ENCODE assay signal across 22 cellular contexts in the genomic region with DNA sequence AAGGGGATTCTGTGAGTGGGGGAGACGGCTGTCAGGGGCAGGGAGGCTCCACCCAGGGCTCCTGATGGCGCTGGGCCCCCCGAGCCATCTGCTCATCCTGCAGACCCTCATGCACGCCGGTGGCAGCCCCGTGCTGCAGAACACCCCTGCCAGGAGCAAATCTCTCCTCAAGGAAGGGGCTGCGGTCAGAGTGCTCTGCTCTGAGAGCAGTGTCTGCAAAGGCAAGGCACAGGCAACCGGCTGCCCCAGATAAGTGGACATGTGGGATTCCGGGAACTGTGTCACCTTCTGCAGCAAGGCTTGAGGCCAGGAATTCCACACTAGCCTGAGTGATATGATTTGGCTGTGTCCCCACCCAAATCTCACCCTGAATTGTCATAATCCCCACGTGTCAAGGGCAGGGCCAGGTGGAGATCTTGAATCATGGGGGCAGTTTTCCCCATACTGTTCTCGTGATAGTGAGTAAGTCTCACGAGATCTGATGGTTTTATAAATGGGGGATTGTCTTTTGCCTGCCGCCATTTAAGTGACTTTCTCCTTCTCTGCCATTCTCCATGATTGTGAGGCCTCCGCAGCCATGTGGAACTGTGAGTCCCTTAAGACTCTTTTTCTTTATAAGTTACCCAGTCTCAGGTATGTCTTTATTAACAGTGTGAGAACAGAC.
A peak's percentile ranks its signal among the peaks of the same experiment; 100 is the strongest.
DNase-seq lines count a peak whose midpoint lies in the region; ATAC-seq and TF ChIP-seq lines count a peak whose summit lies in the region.
"Had no signal": no experiment of that assay in that cellular context is flagged by ENCODE, and none has a peak within 500 bp of the region (broad histone marks: within the 10 kb centered on the region; RNA-seq: fewer than 3 reads in every experiment).

No MANE protein-coding gene starts in this region.

- no peaks in the 10 kb centered on the region for H3K4me1 Mint-ChIP-seq in activated T-helper 17 cell treated with anti-CD3 and anti-CD28 coated beads, Interleukin-2, amount 50 U/mL, for 72 hours
- peaks cover 57% of the 10 kb centered on the region for H3K4me1 Mint-ChIP-seq in glutamatergic neuron (ENCODE audit: low read depth, unreplicated experiment)
- H3K4me1 Mint-ChIP-seq in stimulated activated naive CD8-positive, alpha-beta T cell treated with anti-CD3 and anti-CD28 coated beads, Interleukin-15, amount 100 ng/mL, for 72 hours: no peaks in the 10 kb centered on the region
- no peaks in the 10 kb centered on the region for H3K4me1 Mint-ChIP-seq in activated T-cell treated with anti-CD3 and anti-CD28 coated beads, Interleukin-2, amount 50 U/mL, for 24 hours (ENCODE audit: low read depth)
- H3K4me1 Mint-ChIP-seq: CD8-positive, alpha-beta memory T cell had no signal

- no peaks in the 10 kb centered on the region for H3K4me1 ChIP-seq in spleen

- H3K27me3 Mint-ChIP-seq in activated T-helper 17 cell treated with anti-CD3 and anti-CD28 coated beads, Interleukin-2, amount 50 U/mL, for 72 hours: no peaks in the 10 kb centered on the region
- H3K27me3 Mint-ChIP-seq in glutamatergic neuron (ENCODE audit: unreplicated experiment): peaks cover 9% of the 10 kb centered on the region
- no peaks in the 10 kb centered on the region for H3K27me3 Mint-ChIP-seq in stimulated activated naive CD8-positive, alpha-beta T cell treated with anti-CD3 and anti-CD28 coated beads, Interleukin-15, amount 100 ng/mL, for 72 hours
- no peaks in the 10 kb centered on the region for H3K27me3 Mint-ChIP-seq in activated T-cell treated with anti-CD3 and anti-CD28 coated beads, Interleukin-2, amount 50 U/mL, for 24 hours

- H3K4me3 Mint-ChIP-seq in activated T-helper 17 cell treated with anti-CD3 and anti-CD28 coated beads, Interleukin-2, amount 50 U/mL, for 72 hours: no peak overlapping the region
- H3K4me3 Mint-ChIP-seq in glutamatergic neuron (ENCODE audit: unreplicated experiment): peak overlapping the region; percentile 59
- no peak overlapping the region for H3K4me3 Mint-ChIP-seq in stimulated activated naive CD8-positive, alpha-beta T cell treated with anti-CD3 and anti-CD28 coated beads, Interleukin-15, amount 100 ng/mL, for 72 hours
- no peak overlapping the region for H3K4me3 Mint-ChIP-seq in activated T-cell treated with anti-CD3 and anti-CD28 coated beads, Interleukin-2, amount 50 U/mL, for 24 hours
- H3K4me3 Mint-ChIP-seq: CD8-positive, alpha-beta memory T cell; GM23338 had no signal

- H3K36me3 ChIP-seq in spleen: peaks cover 0 to 45% (median 8%) of the 10 kb centered on the region in 6 donors

- H3K27ac Mint-ChIP-seq in activated T-helper 17 cell treated with anti-CD3 and anti-CD28 coated beads, Interleukin-2, amount 50 U/mL, for 72 hours: peak overlapping the region; percentile 16
- H3K27ac Mint-ChIP-seq in glutamatergic neuron (ENCODE audit: unreplicated experiment): peak overlapping the region; percentile 77
- no peak overlapping the region for H3K27ac Mint-ChIP-seq in stimulated activated naive CD8-positive, alpha-beta T cell treated with anti-CD3 and anti-CD28 coated beads, Interleukin-15, amount 100 ng/mL, for 72 hours
- no peak overlapping the region for H3K27ac Mint-ChIP-seq in activated T-cell treated with anti-CD3 and anti-CD28 coated beads, Interleukin-2, amount 50 U/mL, for 24 hours
- H3K27ac Mint-ChIP-seq: GM23338 had no signal

- WGBS in spleen, 5 donors: 78 to 91% (median 87%) methylated on average over 13 to 14 of the region's 14 CpGs

- intact Hi-C loops in Right ventricle myocardium inferior (cut with DNase I): no loop called here
- intact Hi-C loops in cardiac septum (cut with DNase I): no loop called here
- intact Hi-C loops in spleen (cut with DNase I; ENCODE audit: low total_unique reads): no loop called here

- no peaks in the 10 kb centered on the region for H3K9me3 ChIP-seq in spleen
- H3K9me3 ChIP-seq: Peyer's patch had no signal

- no peaks in the 10 kb centered on the region for H3K9me3 Mint-ChIP-seq in activated T-helper 17 cell treated with anti-CD3 and anti-CD28 coated beads, Interleukin-2, amount 50 U/mL, for 72 hours
- peaks cover 13% of the 10 kb centered on the region for H3K9me3 Mint-ChIP-seq in glutamatergic neuron (ENCODE audit: unreplicated experiment)
- H3K9me3 Mint-ChIP-seq in stimulated activated naive CD8-positive, alpha-beta T cell treated with anti-CD3 and anti-CD28 coated beads, Interleukin-15, amount 100 ng/mL, for 72 hours: no peaks in the 10 kb centered on the region
- H3K9me3 Mint-ChIP-seq in activated T-cell treated with anti-CD3 and anti-CD28 coated beads, Interleukin-2, amount 50 U/mL, for 24 hours: no peaks in the 10 kb centered on the region
- H3K9me3 Mint-ChIP-seq: CD8-positive, alpha-beta memory T cell; GM23338 had no signal

- H3K27me3 ChIP-seq in spleen (replicated peaks in 1 of 7): no peaks in the 10 kb centered on the region
- H3K27me3 ChIP-seq: Peyer's patch had no signal

- ATAC-seq in Right ventricle myocardium inferior: no peak
- no peak for ATAC-seq in activated T-helper 17 cell treated with anti-CD3 and anti-CD28 coated beads, Interleukin-2, amount 50 U/mL, for 72 hours (replicated peaks)
- no peak for ATAC-seq in stimulated activated naive CD8-positive, alpha-beta T cell treated with anti-CD3 and anti-CD28 coated beads, Interleukin-15, amount 100 ng/mL, for 72 hours
- ATAC-seq: HCT116 had no signal

- no peak overlapping the region for H3K27ac ChIP-seq in spleen
- H3K27ac ChIP-seq: C4-2B, KMS-11, Peyer's patch had no signal

- H3K4me3 ChIP-seq in spleen: no peak overlapping the region
- H3K4me3 ChIP-seq: GM23338, Peyer's patch had no signal

- TF ChIP-seq POLR2A in spleen (IDR thresholded peaks at IDR 0.05): no peak

- DNase-seq in Right ventricle myocardium inferior (ENCODE audit: missing footprints) (peak; percentile 37), cardiac septum (ENCODE audit: low spot score) (no peak), glutamatergic neuron (peak; percentile 52), spleen (peak; percentile 68)
- DNase-seq in stimulated activated naive CD4-positive, alpha-beta T cell (lab: John Stamatoyannopoulos, UW): no peak
- DNase-seq in stimulated activated naive CD8-positive, alpha-beta T cell treated with anti-CD3 and anti-CD28 coated beads, Interleukin-15, amount 100 ng/mL, for 72 hours: no peak
- no peak for DNase-seq in activated T-cell treated with anti-CD3 and anti-CD28 coated beads, Interleukin-2, amount 50 U/mL, for 24 hours
- DNase-seq: 8988T; Calu3; CD8-positive, alpha-beta memory T cell; GDM1; NCI-H1092 treated with DMSO at 0.1 percent for 48 hours; NCI-H146; NCI-H2029; NCI-H2227 treated with DMSO at 0.1 percent for 48 hours; NCI-H510A had no signal

- H3K36me3 Mint-ChIP-seq in activated T-helper 17 cell treated with anti-CD3 and anti-CD28 coated beads, Interleukin-2, amount 50 U/mL, for 72 hours (ENCODE audit: low read depth): no peaks in the 10 kb centered on the region
- H3K36me3 Mint-ChIP-seq in glutamatergic neuron (ENCODE audit: unreplicated experiment): peaks cover 4% of the 10 kb centered on the region
- H3K36me3 Mint-ChIP-seq in activated T-cell treated with anti-CD3 and anti-CD28 coated beads, Interleukin-2, amount 50 U/mL, for 24 hours (ENCODE audit: low read depth): no peaks in the 10 kb centered on the region
- H3K36me3 Mint-ChIP-seq: CD8-positive, alpha-beta memory T cell had no signal

- TF ChIP-seq CTCF in glutamatergic neuron (IDR thresholded peaks at IDR 0.05; ENCODE audit: partially characterized antibody, unreplicated experiment): no peak
- TF ChIP-seq CTCF in spleen (IDR thresholded peaks at IDR 0.05 in 8 of 11, conservative IDR thresholded peaks at IDR 0.05 in 3 of 11): no peak

Comparison
In these comparisons a context has a peak if more than half of its experiments do, and no peak if none do; other contexts are left out.
1. DNase-seq: peak in Right ventricle myocardium inferior (single experiment), glutamatergic neuron (single experiment) and spleen (single experiment); none in cardiac septum (single experiment), stimulated activated naive CD4-positive, alpha-beta T cell (0 of 6), stimulated activated naive CD8-positive, alpha-beta T cell treated with anti-CD3 and anti-CD28 coated beads, Interleukin-15, amount 100 ng/mL, for 72 hours (0 of 2) and activated T-cell treated with anti-CD3 and anti-CD28 coated beads, Interleukin-2, amount 50 U/mL, for 24 hours (single experiment).
2. H3K27ac Mint-ChIP-seq: peak in activated T-helper 17 cell treated with anti-CD3 and anti-CD28 coated beads, Interleukin-2, amount 50 U/mL, for 72 hours (single experiment) and glutamatergic neuron (single experiment); none in stimulated activated naive CD8-positive, alpha-beta T cell treated with anti-CD3 and anti-CD28 coated beads, Interleukin-15, amount 100 ng/mL, for 72 hours (0 of 2) and activated T-cell treated with anti-CD3 and anti-CD28 coated beads, Interleukin-2, amount 50 U/mL, for 24 hours (single experiment).